Comparison of ENCODE assay signal across 10 cellular contexts in the genomic region with DNA sequence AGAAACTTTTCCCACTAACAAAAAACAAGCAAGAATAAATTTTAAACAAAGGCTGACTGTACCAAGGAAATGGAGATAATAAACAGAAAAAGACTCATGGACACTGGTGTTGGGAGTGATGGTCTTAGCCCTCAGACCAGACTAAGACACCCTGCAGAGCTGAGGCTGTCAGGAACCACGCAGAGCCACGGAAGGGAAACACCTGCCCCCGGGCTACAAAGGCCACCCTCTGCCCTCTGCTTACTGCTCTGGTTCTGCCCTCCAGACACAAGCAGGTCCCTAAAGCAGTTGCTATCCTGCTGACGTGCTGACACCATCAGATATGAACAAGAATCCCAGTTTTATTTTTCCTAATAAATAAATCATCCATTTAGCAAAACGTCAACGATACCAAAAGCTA.
A peak's percentile ranks its signal among the peaks of the same experiment; 100 is the strongest.
DNase-seq lines count a peak whose midpoint lies in the region; TF ChIP-seq lines count a peak whose summit lies in the region.
"Had no signal": no experiment of that assay in that cellular context is flagged by ENCODE, and none has a peak within 500 bp of the region (broad histone marks: within the 10 kb centered on the region; RNA-seq: fewer than 3 reads in every experiment).

No MANE protein-coding gene starts in this region.

- no peak overlapping the region for H4K91ac ChIP-seq in H9 (ENCODE audit: insufficient read length, low read depth, low read length)

- H3K27me3 Mint-ChIP-seq in IgD-negative memory B cell = no peaks in the 10 kb centered on the region
- H3K27me3 Mint-ChIP-seq in H9 (ENCODE audit: low read depth) = no peaks in the 10 kb centered on the region

- H2AFZ ChIP-seq in osteoblast (ENCODE audit: low read length) (no peak overlapping the region), H9 (ENCODE audit: low read length) (no peak overlapping the region)

- no peak overlapping the region for H3K9ac ChIP-seq in BLaER1
- H3K9ac ChIP-seq in H9 (ENCODE audit: extremely low read depth, insufficient read length, low read length) = no peak overlapping the region

- H3K4ac ChIP-seq in H9 (ENCODE audit: low read depth, low read length) = no peak overlapping the region

- H3K4me1 Mint-ChIP-seq in IgD-negative memory B cell (peaks cover 43 to 62% (median 58%) of the 10 kb centered on the region in 3 donors), H9 (peaks cover 77 to 81% of the 10 kb centered on the region in 2 experiments)

- H3K4me3 ChIP-seq in BLaER1 (no peak overlapping the region), choroid plexus epithelial cell (ENCODE audit: low read depth, low read length) (no peak overlapping the region), osteoblast (ENCODE audit: insufficient read depth, low read length) (no peak overlapping the region)

- H4K8ac ChIP-seq in H9 (replicated peaks; ENCODE audit: insufficient read length, low read depth, low read length) = no peak overlapping the region

- peaks cover 4% of the 10 kb centered on the region for H3K79me1 ChIP-seq in H9 (ENCODE audit: insufficient read depth, low read depth, low read length, poor library complexity, severe bottlenecking)

- no peak overlapping the region for H2BK5ac ChIP-seq in H9 (ENCODE audit: insufficient read length, low read length)

- DNase-seq in choroid plexus epithelial cell (ENCODE audit: low read depth) = peak; percentile 48
- DNase-seq in osteoblast (ENCODE audit: insufficient read length, low spot score, missing footprints) = no peak
- no peak for DNase-seq in ACHN
- DNase-seq in H9 = no peak
- DNase-seq in effector CD8-positive, alpha-beta T cell (lab: John Stamatoyannopoulos, UW) = no peak
- no peak for DNase-seq in NCI-H82 (lab: John Stamatoyannopoulos, UW)
- DNase-seq: activated T-cell treated with anti-CD3 and anti-CD28 coated beads for 4 hours, NCI-H187 had no signal

- H4K5ac ChIP-seq in H9 (ENCODE audit: insufficient read length, low read depth, low read length) = no peak overlapping the region

- peak overlapping the region; percentile 49 for H3K27ac ChIP-seq in BLaER1
- peak overlapping the region; percentile 38 for H3K27ac ChIP-seq in osteoblast (ENCODE audit: low read depth, low read length)
- H3K27ac ChIP-seq in H9 (ENCODE audit: insufficient read length, low read depth, low read length) = no peak overlapping the region

- H3K18ac ChIP-seq in H9 (ENCODE audit: insufficient read length, low read depth, low read length) = no peak overlapping the region

- no peaks in the 10 kb centered on the region for H3K9me3 Mint-ChIP-seq in IgD-negative memory B cell
- H3K9me3 Mint-ChIP-seq in H9 = no peaks in the 10 kb centered on the region

- H3K27ac Mint-ChIP-seq in IgD-negative memory B cell = peak overlapping the region in 2 of 3 donors; percentile 67 to 71
- H3K27ac Mint-ChIP-seq in H9 = peak overlapping the region in 1 of 3 experiments; percentile 67; a peak in 1 of 7 replicates

- in situ Hi-C loops in ACHN (cut with HindIII; ENCODE audit: low pct_ligation_motif_present, low pct_unique_long_range_greater_than_20kb, low sequenced_read_pairs) = no loop called here

- H2BK20ac ChIP-seq in H9 (ENCODE audit: low read depth, low read length, poor library complexity, severe bottlenecking) = no peak overlapping the region

- H2BK120ac ChIP-seq in H9 (ENCODE audit: low read depth, low read length, poor library complexity, severe bottlenecking) = no peak overlapping the region

- no peaks in the 10 kb centered on the region for H3K23me2 ChIP-seq in H9 (ENCODE audit: insufficient read length, low read depth, low read length, poor library complexity, severe bottlenecking)

- H4K20me1 ChIP-seq in BLaER1 = peaks cover 100% of the 10 kb centered on the region
- H4K20me1 ChIP-seq in osteoblast (ENCODE audit: insufficient read depth, low read length) = peaks cover 95% of the 10 kb centered on the region
- H4K20me1 ChIP-seq in H9 (ENCODE audit: control insufficient read depth, insufficient read depth, insufficient read length) = peaks cover 8% of the 10 kb centered on the region

- H3T11ph ChIP-seq in H9 (ENCODE audit: low read length) = no peak overlapping the region

- H3K36me3 ChIP-seq in BLaER1 = peaks cover 27% of the 10 kb centered on the region
- H3K36me3 ChIP-seq in osteoblast (ENCODE audit: insufficient read depth, low read length) = no peaks in the 10 kb centered on the region

- H3K4me3 Mint-ChIP-seq in IgD-negative memory B cell = peak overlapping the region in 2 of 4 donors; percentile 41 to 51
- no peak overlapping the region for H3K4me3 Mint-ChIP-seq in H9

- no CpG with 5 or more reads among the region's 6 CpGs for WGBS in H9 (ENCODE audit: extremely low coverage, insufficient read length, low lambda C conversion rate)

- H3K79me2 ChIP-seq in osteoblast (ENCODE audit: insufficient read depth, low read length) = peaks cover 97% of the 10 kb centered on the region
- H3K79me2 ChIP-seq in H9 (ENCODE audit: insufficient read depth, low read length) = peaks cover 77% of the 10 kb centered on the region

- no peak overlapping the region for H3K56ac ChIP-seq in H9 (ENCODE audit: insufficient read length, low read depth, low read length)

- no peak overlapping the region for H2AK5ac ChIP-seq in H9 (ENCODE audit: insufficient read length, low read length)

- H3K14ac ChIP-seq in H9 (ENCODE audit: insufficient read depth, low read length) = no peak overlapping the region

- H3K9me3 ChIP-seq in BLaER1 (no peaks in the 10 kb centered on the region), osteoblast (ENCODE audit: low read depth, low read length) (no peaks in the 10 kb centered on the region), H9 (ENCODE audit: control insufficient read depth, low read depth, low read length) (no peaks in the 10 kb centered on the region)

- H2BK12ac ChIP-seq in H9 (ENCODE audit: insufficient read length, low read depth, low read length) = no peak overlapping the region

- no peaks in the 10 kb centered on the region for H3K36me3 Mint-ChIP-seq in IgD-negative memory B cell
- no peaks in the 10 kb centered on the region; a peak in 2 of 7 replicates for H3K36me3 Mint-ChIP-seq in H9 (ENCODE audit: insufficient read depth in 1 of 3, low read depth in 3 of 3)

- no peak overlapping the region for H2BK15ac ChIP-seq in H9 (ENCODE audit: low read depth, low read length)

- H3K4me1 ChIP-seq in BLaER1 (peaks cover 100% of the 10 kb centered on the region), osteoblast (ENCODE audit: insufficient read depth, low read length) (peaks cover 38% of the 10 kb centered on the region), H9 (ENCODE audit: insufficient read depth, low read length) (peaks cover 16% of the 10 kb centered on the region; the same call in 1 of the 2 replicates)

- H3K23ac ChIP-seq in H9 (ENCODE audit: insufficient read length, low read depth, low read length) = no peak overlapping the region

- H3K27me3 ChIP-seq in BLaER1 (no peaks in the 10 kb centered on the region), osteoblast (ENCODE audit: insufficient read depth, low read length) (no peaks in the 10 kb centered on the region), H9 (ENCODE audit: insufficient read depth, low read length) (no peaks in the 10 kb centered on the region)

- peak overlapping the region; percentile 91 for H3K4me2 ChIP-seq in BLaER1
- H3K4me2 ChIP-seq in osteoblast (ENCODE audit: insufficient read depth, low read length) = peak overlapping the region; percentile 57
- no peak overlapping the region for H3K4me2 ChIP-seq in H9 (ENCODE audit: insufficient read depth, insufficient read length, low read length)

- TF ChIP-seq CTCF in choroid plexus epithelial cell (conservative IDR thresholded peaks at IDR 0.05; ENCODE audit: low read depth, low read length) (no peak), osteoblast (IDR thresholded peaks at IDR 0.05; ENCODE audit: extremely low read depth, low read depth, low read length) (no peak), H9 (conservative IDR thresholded peaks at IDR 0.05) (no peak)
